Comparison of ENCODE assay signal across 22 cellular contexts in the genomic region with DNA sequence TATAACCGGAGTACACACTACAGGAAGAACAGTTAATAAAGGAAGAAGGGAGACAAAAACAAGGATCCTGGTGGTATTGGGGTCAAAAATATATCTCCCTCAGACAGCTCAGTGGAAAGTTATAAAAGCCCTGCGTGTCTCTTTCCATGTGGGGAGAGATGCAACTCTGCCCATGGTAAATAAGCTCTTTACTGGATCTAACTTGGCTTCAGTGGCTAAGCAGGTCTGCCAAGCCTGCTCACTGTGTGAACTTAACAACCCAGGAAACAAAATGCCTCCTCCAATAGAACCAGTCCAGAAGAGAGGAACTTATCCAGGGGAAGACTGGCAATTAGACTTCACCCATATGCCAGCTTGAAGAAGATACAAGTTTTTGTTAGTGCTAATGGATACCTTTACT.
"Had no signal": no experiment of that assay in that cellular context is flagged by ENCODE, and none has a peak within 500 bp of the region (broad histone marks: within the 10 kb centered on the region; RNA-seq: fewer than 3 reads in every experiment).

No MANE protein-coding gene starts in this region.

- H3K27me3 ChIP-seq: esophagus muscularis mucosa, foreskin keratinocyte, gastroesophageal sphincter, hepatocyte, left lung had no signal

- ATAC-seq: gastroesophageal sphincter; heart left ventricle; left lung; left ventricle myocardium superior; lower lobe of right lung; naive thymus-derived CD4-positive, alpha-beta T cell had no signal

- H3K9me3 ChIP-seq: esophagus muscularis mucosa, gastroesophageal sphincter, heart left ventricle, left lung, lower lobe of right lung had no signal

- H3K4me3 ChIP-seq: coronary artery, dorsolateral prefrontal cortex, esophagus muscularis mucosa, gastroesophageal sphincter, heart left ventricle, hepatocyte, left lung, lower lobe of right lung had no signal

- H3K27ac ChIP-seq: coronary artery, dorsolateral prefrontal cortex, epithelial cell of prostate, esophagus muscularis mucosa, foreskin keratinocyte, gastroesophageal sphincter, heart left ventricle, hepatocyte, left lung, lower lobe of right lung had no signal

- H3K4me1 ChIP-seq: esophagus muscularis mucosa, foreskin keratinocyte, gastroesophageal sphincter, heart left ventricle, left lung, lower lobe of right lung had no signal

- DNase-seq: dermis blood vessel endothelial cell; dorsolateral prefrontal cortex; effector CD8-positive, alpha-beta T cell; erythroblast; heart left ventricle; hypothalamus; immature natural killer cell; islet precursor cell; kidney; kidney glomerular epithelial cell; left lung; left ventricle myocardium superior; lower lobe of right lung; mesenchymal stem cell; midbrain; naive thymus-derived CD4-positive, alpha-beta T cell had no signal

- H3K36me3 ChIP-seq: esophagus muscularis mucosa, gastroesophageal sphincter, heart left ventricle, left lung, lower lobe of right lung had no signal
